Comparison of ENCODE assay signal across 17 cellular contexts in genomic region chr9:34025062-34025461, GRCh38. TPM values are rescaled to one million over a fixed set of nuclear protein-coding genes. Genes with fewer than 3 reads are reported as not detected.
A peak's percentile ranks its signal among the peaks of the same experiment; 100 is the strongest.
DNase-seq lines count a peak whose midpoint lies in the region; ATAC-seq, FAIRE-seq and TF ChIP-seq lines count a peak whose summit lies in the region.
"Had no signal": no experiment of that assay in that cellular context is flagged by ENCODE, and none has a peak within 500 bp of the region (broad histone marks: within the 10 kb centered on the region; RNA-seq: fewer than 3 reads in every experiment).

No MANE protein-coding gene starts in this region.

- peaks cover 27% of the 10 kb centered on the region; the same call in 1 of the 2 replicates for H4K20me1 ChIP-seq in IMR-90 (ENCODE audit: insufficient read depth, low read length)
- H4K20me1 ChIP-seq in K562 (replicated peaks; ENCODE audit: control insufficient read depth, insufficient read depth, low read length) = 0 out of 2 replicates have a peak, but pooled peaks cover 9% of the 10 kb centered on the region

- no peak for FAIRE-seq in K562 (lab: Jason Lieb, UNC)

- TF ChIP-seq POLR2A in IMR-90 (IDR thresholded peaks at IDR 0.05; ENCODE audit: low read depth, low read length) (no peak), K562 (conservative IDR thresholded peaks at IDR 0.05) (no peak)

- peak; percentile 40 for DNase-seq in IMR-90
- DNase-seq in K562 (ENCODE audit: extremely low read depth in 1 of 4, low spot score in 3 of 4) = no peak
- peak; percentile 24 to 82 for DNase-seq in cardiac muscle cell (ENCODE audit: low read depth in 1 of 2, low spot score in 1 of 2)
- no peak for DNase-seq in psoas muscle
- DNase-seq in MG63 = no peak
- DNase-seq in NCI-H345 (lab: John Stamatoyannopoulos, UW) = no peak
- no peak for DNase-seq in NCI-H345 treated with DMSO at 0.1 percent for 48 hours (lab: John Stamatoyannopoulos, UW; ENCODE audit: unreplicated experiment)
- DNase-seq: activated CD4-positive, alpha-beta T cell treated with anti-CD3 and anti-CD28 coated beads, Interleukin-2, amount 50 U/mL, for 4 hours; amygdala; C1 segment of cervical spinal cord; cortex of kidney; DND-41; HFFc6; mucosa of descending colon; NCI-H2081 treated with DMSO at 0.1 percent for 48 hours; stimulated activated CD4-positive, alpha-beta T cell treated with anti-CD3 and anti-CD28 coated beads, Interleukin-4, amount 100 ng/mL, for 1 hour had no signal

- H2BK5ac ChIP-seq in IMR-90 (ENCODE audit: low read depth, low read length, poor library complexity, severe bottlenecking) = no peak overlapping the region

- no peak for TF ChIP-seq EP300 in K562 (IDR thresholded peaks at IDR 0.05; ENCODE audit: low read length)

- no peak overlapping the region for H2BK20ac ChIP-seq in IMR-90 (ENCODE audit: low read depth, low read length)

- no peak overlapping the region for H3K4ac ChIP-seq in IMR-90 (ENCODE audit: low read depth, low read length)

- H3K9me3 ChIP-seq in IMR-90 (ENCODE audit: control insufficient read depth, insufficient read depth, low read length) = no peaks in the 10 kb centered on the region
- H3K9me3 ChIP-seq in K562 (replicated peaks; ENCODE audit: control insufficient read depth, insufficient read depth, low read depth, low read length) = no peaks in the 10 kb centered on the region
- no peaks in the 10 kb centered on the region for H3K9me3 ChIP-seq in cardiac muscle cell (ENCODE audit: low read depth)
- H3K9me3 ChIP-seq in psoas muscle = no peaks in the 10 kb centered on the region
- no peaks in the 10 kb centered on the region for H3K9me3 ChIP-seq in MG63
- H3K9me3 ChIP-seq: mucosa of descending colon had no signal

- H3K4me2 ChIP-seq in IMR-90 (ENCODE audit: low read depth, low read length) (no peak overlapping the region; the same call in 1 of the 2 replicates), K562 (ENCODE audit: insufficient read depth, low read length) (no peak overlapping the region)

- H2AK5ac ChIP-seq in IMR-90 (ENCODE audit: low read depth, low read length) = no peak overlapping the region

- TF ChIP-seq RAD21 in IMR-90 (IDR thresholded peaks at IDR 0.05; ENCODE audit: low read length) = no peak
- TF ChIP-seq RAD21 in K562 (CRISPR knock-in tag; conservative IDR thresholded peaks at IDR 0.05 in 1 of 2, IDR thresholded peaks at IDR 0.05 in 1 of 2) = no peak

- H3K14ac ChIP-seq in IMR-90 (replicated peaks; ENCODE audit: low read depth, low read length) = no peak overlapping the region

- H3K27me3 ChIP-seq in IMR-90 (ENCODE audit: control insufficient read depth, insufficient read depth, low read length) (no peaks in the 10 kb centered on the region), K562 (ENCODE audit: control insufficient read depth in 2 of 2, insufficient read depth in 2 of 2, low read length in 2 of 2) (no peaks in the 10 kb centered on the region), cardiac muscle cell (no peaks in the 10 kb centered on the region), psoas muscle (ENCODE audit: insufficient read depth in 3 of 3, low read length in 2 of 3) (no peaks in the 10 kb centered on the region), MG63 (no peaks in the 10 kb centered on the region)

- H2BK120ac ChIP-seq in IMR-90 (ENCODE audit: low read depth, low read length) = no peak overlapping the region

- H4K8ac ChIP-seq in IMR-90 (ENCODE audit: low read depth in 2 of 2, low read length in 2 of 2) = no peak overlapping the region

- H3K27ac ChIP-seq in IMR-90 (ENCODE audit: insufficient read depth, low read length) (no peak overlapping the region), K562 (ENCODE audit: extremely low read depth, low read depth, low read length) (peak overlapping the region; percentile 55; the same call in 1 of the 3 replicates), cardiac muscle cell (peak overlapping the region; percentile 94), psoas muscle (peak overlapping the region; percentile 76)

- intact Hi-C loops in IMR-90 (cut with micrococcal nuclease) (no loop called here), K562 (cut with micrococcal nuclease) (no loop called here), psoas muscle (cut with DNase I) (no loop called here)

- H3K23ac ChIP-seq in IMR-90 (ENCODE audit: low read depth, low read length) = no peak overlapping the region

- no peak overlapping the region for H2BK15ac ChIP-seq in IMR-90 (ENCODE audit: low read depth, low read length)

- POLR2A ChIA-PET in IMR-90 (lab: Charles Lee; ENCODE audit: unreplicated experiment) (interaction anchor here (0.6 kb wide), 1 partner anchor 36 kb away, joined by 3 read pairs; no protein-coding TSS in a partner anchor), K562 (lab: Yijun Ruan, JAX) (interaction anchor here (1.3 kb wide), 1 partner anchor 23 kb away, joined by 3 read pairs; no protein-coding TSS in a partner anchor)

- H4K91ac ChIP-seq in IMR-90 (ENCODE audit: insufficient read depth, low read depth, low read length) = no peak overlapping the region

- CTCF ChIA-PET in IMR-90 (lab: Yijun Ruan, JAX) (interaction anchor here (0.6 kb wide), 1 partner anchor 1072 kb away, joined by 4 read pairs; no protein-coding TSS in a partner anchor), K562 (lab: Yijun Ruan, JAX; ENCODE audit: low intra/inter-chr PET ratio) (interaction anchor here (0.7 kb wide), 1 partner anchor 106 kb away, joined by 3 read pairs; no protein-coding TSS in a partner anchor)

- peaks cover 9 to 48% of the 10 kb centered on the region in 2 experiments for H3K79me1 ChIP-seq in IMR-90 (ENCODE audit: low read depth in 1 of 2, low read length in 2 of 2)

- H2AFZ ChIP-seq in IMR-90 (replicated peaks; ENCODE audit: low read length, poor library complexity) = no peak overlapping the region
- H2AFZ ChIP-seq in K562 (ENCODE audit: low read depth, low read length) = no peak overlapping the region

- H3K9me1 ChIP-seq in IMR-90 (ENCODE audit: insufficient read depth, low read length) = peaks cover 3% of the 10 kb centered on the region; the same call in 1 of the 2 replicates
- no peaks in the 10 kb centered on the region for H3K9me1 ChIP-seq in K562 (ENCODE audit: control insufficient read depth, insufficient read depth, low read length)

- peaks cover 5% of the 10 kb centered on the region for H3K36me3 ChIP-seq in IMR-90 (ENCODE audit: control insufficient read depth, insufficient read depth, low read length)
- H3K36me3 ChIP-seq in K562 (ENCODE audit: control insufficient read depth, insufficient read depth, low read length) = peaks cover 16% of the 10 kb centered on the region; the same call in 2 of the 3 replicates
- no peaks in the 10 kb centered on the region for H3K36me3 ChIP-seq in cardiac muscle cell
- peaks cover 0 to 4% of the 10 kb centered on the region in 2 donors for H3K36me3 ChIP-seq in psoas muscle (ENCODE audit: insufficient read depth in 1 of 2, low read depth in 1 of 2)
- no peaks in the 10 kb centered on the region for H3K36me3 ChIP-seq in MG63

- dilution Hi-C loops in IMR-90 (cut with HindIII; ENCODE audit: low sequenced_read_pairs, unreplicated experiment) = no loop called here

- no peaks in the 10 kb centered on the region for H3K4me1 ChIP-seq in IMR-90 (ENCODE audit: control insufficient read depth, insufficient read depth, low read length)
- peaks cover 0 to 12% of the 10 kb centered on the region in 2 experiments; a peak in 2 of 5 replicates for H3K4me1 ChIP-seq in K562 (replicated peaks in 1 of 2; ENCODE audit: control insufficient read depth in 2 of 2, insufficient read depth in 2 of 2, low read length in 2 of 2)
- H3K4me1 ChIP-seq in cardiac muscle cell (ENCODE audit: low read depth) = peaks cover 23% of the 10 kb centered on the region
- peaks cover 53% of the 10 kb centered on the region for H3K4me1 ChIP-seq in psoas muscle

- no peak overlapping the region for H3K56ac ChIP-seq in IMR-90 (ENCODE audit: extremely low read depth, insufficient read depth, low read length)

- TF ChIP-seq CTCF in IMR-90 (conservative IDR thresholded peaks at IDR 0.05; ENCODE audit: low read depth, low read length) = no peak
- TF ChIP-seq CTCF in K562 (IDR thresholded peaks at IDR 0.05 in 2 of 3, conservative IDR thresholded peaks at IDR 0.05 in 1 of 3; ENCODE audit: insufficient read depth in 2 of 3, low read depth in 1 of 3, low read length in 3 of 3) = no peak
- TF ChIP-seq CTCF in cardiac muscle cell (IDR thresholded peaks at IDR 0.05; ENCODE audit: low read depth, low read length) = no peak
- TF ChIP-seq CTCF in psoas muscle (IDR thresholded peaks at IDR 0.05) = no peak

- no TSS peak for BruUV-seq in IMR-90 (replicated peaks; lab: Mats Ljungman, UMichigan)
- no TSS peak for BruUV-seq in K562 (replicated peaks; lab: Mats Ljungman, UMichigan)

- no peak overlapping the region for H3K18ac ChIP-seq in IMR-90 (ENCODE audit: low read depth, low read length)

- H3K4me3 ChIP-seq in IMR-90 (ENCODE audit: insufficient read depth, low read depth, low read length) = no peak overlapping the region
- H3K4me3 ChIP-seq in K562 = no peak overlapping the region
- H3K4me3 ChIP-seq in cardiac muscle cell = no peak overlapping the region
- H3K4me3 ChIP-seq in psoas muscle = no peak overlapping the region
- H3K4me3 ChIP-seq in MG63 = no peak overlapping the region
- H3K4me3 ChIP-seq: mucosa of descending colon had no signal

- H2AK9ac ChIP-seq in IMR-90 (replicated peaks; ENCODE audit: low read depth, low read length, poor library complexity) = no peak overlapping the region

- H4K5ac ChIP-seq in IMR-90 (ENCODE audit: low read depth, low read length) = no peak overlapping the region

- H3K79me2 ChIP-seq in K562 (ENCODE audit: control insufficient read depth, insufficient read depth, low read length) = peaks cover 82% of the 10 kb centered on the region

- ATAC-seq in IMR-90 (ENCODE audit: low read depth) (no peak; the same call in 1 of the 2 replicates), K562 (no peak), psoas muscle (peak; percentile 77 to 85 (median 84))
- ATAC-seq: esophagus mucosa, mucosa of descending colon had no signal

- in situ Hi-C loops in IMR-90 (cut with MboI; ENCODE audit: low sequenced_read_pairs) (no loop called here), K562 (cut with MboI) (no loop called here)

- no CpG with 5 or more reads among the region's 1 CpG for WGBS in IMR-90 (ENCODE audit: extremely low coverage in 2 of 2, insufficient read length in 1 of 2), 2 experiments
- WGBS in K562 (ENCODE audit: insufficient coverage, low coverage, missing lambda C conversion rate) = 78% methylated on average over 1 of the region's 1 CpG
- WGBS in psoas muscle, 3 donors = 41 to 47% (median 42%) methylated on average over 1 of the region's 1 CpG

- H3K9ac ChIP-seq in IMR-90 (ENCODE audit: low read depth, low read length) = no peak overlapping the region
- no peak overlapping the region for H3K9ac ChIP-seq in K562 (ENCODE audit: insufficient read depth in 1 of 2, low read depth in 2 of 2, low read length in 2 of 2)

RNA-seq across cellular contexts. Expression of gene UBAP2, which starts 23.6 kb away (rescaled TPM):
- total RNA-seq in IMR-90 (2012; rRNA removed) (12.5 and 12.9 TPM in 2 replicates), K562 (2014; rRNA removed) (14.8 and 18.6 TPM in 2 replicates), K562 (2014; rRNA removed; fragmentation: Illumina TruSeq; extraction: Trizol) (18.4 and 21.4 TPM in 2 replicates), K562 (2015; rRNA removed; fragmentation: Illumina TruSeq; extraction: Trizol) (18.7 and 19.8 TPM in 2 replicates), K562 (2021) (46.2 and 47.6 TPM in 2 replicates), cardiac muscle cell (17.2 and 27.2 TPM in 2 replicates), psoas muscle (10 to 100 TPM; 31.5 to 46.3 (median 44.2) TPM)
- polyA plus RNA-seq in IMR-90 (2012; rRNA removed) (25.5 and 31.2 TPM in 2 replicates), K562 (2011; rRNA removed) (19.4 and 32.9 TPM in 2 replicates), K562 (2014; fragmentation: Illumina TruSeq; extraction: Trizol) (43.7 and 47.9 TPM in 2 replicates), K562 (2014; fragmentation: Nextera tagmentation; extraction: Ambion mirVana) (10 to 100 TPM in 1 of 2 experiments, 1 to 10 TPM in 1; 8.7 to 11.1 TPM), K562 (2014; rRNA removed) (25.3 and 27.1 TPM in 2 replicates), cardiac muscle cell (29.3 and 32.6 TPM in 2 replicates), psoas muscle (10 to 100 TPM; 14.4 to 18.7 (median 18.1) TPM)
- 11.7 and 23.9 TPM in 2 replicates for polyA plus RNA-seq in IMR-90 (2012; cell fraction: cytosol; rRNA removed)
- 38.2 and 67.3 TPM in 2 replicates for polyA plus RNA-seq in IMR-90 (2012; cell fraction: nucleus; rRNA removed; ENCODE audit: low replicate concordance)
- total RNA-seq in K562 (2011; cell fraction: chromatin; rRNA removed; ENCODE audit: low replicate concordance) = 95.3 and 165 TPM in 2 replicates
- total RNA-seq in K562 (2011; cell fraction: nucleolus; rRNA removed) = 45.4 and 49.1 TPM in 2 replicates
- total RNA-seq in K562 (2011; cell fraction: nucleoplasm; rRNA removed) = 78.5 and 111 TPM in 2 replicates
- 25.1 and 36.0 TPM in 2 replicates for polyA plus RNA-seq in K562 (2011; cell fraction: cytosol; rRNA removed)
- 66.2 and 87.0 TPM in 2 replicates for polyA plus RNA-seq in K562 (2011; cell fraction: nucleus; rRNA removed)
- polyA plus RNA-seq in K562 (2012) = 29.1 and 31.4 TPM in 2 replicates
- polyA minus RNA-seq in K562 (2011; rRNA and poly(A)+ RNA removed) = 28.3 and 33.6 TPM in 2 replicates
- polyA minus RNA-seq in K562 (2011; cell fraction: cytosol; rRNA and poly(A)+ RNA removed) = 22.0 and 22.3 TPM in 2 replicates
- polyA minus RNA-seq in K562 (2011; cell fraction: nucleus; rRNA and poly(A)+ RNA removed) = 21.0 and 32.5 TPM in 2 replicates
- 5.8 and 7.1 TPM in 2 replicates for total RNA-seq in MG63 (2014; rRNA removed; shearing (Covaris generic); ENCODE audit: low replicate concordance)

Comparison
In these comparisons a context has a peak if more than half of its experiments do, and no peak if none do; other contexts are left out.
1. ATAC-seq: peak in psoas muscle (4 of 4); none in IMR-90 (single experiment) and K562 (single experiment).
2. DNase-seq: peak in IMR-90 (single experiment) and cardiac muscle cell (2 of 2); none in K562 (0 of 4), psoas muscle (0 of 2), MG63 (single experiment), NCI-H345 (single experiment) and NCI-H345 treated with DMSO at 0.1 percent for 48 hours (single experiment).